ENCODE assay signal across 21 cellular contexts in genomic region chr12:7750350-7750749, GRCh38. TPM values are rescaled to one million over a fixed set of nuclear protein-coding genes. Genes with fewer than 3 reads are reported as not detected.
"Had no signal": no experiment of that assay in that cellular context is flagged by ENCODE, and none has a peak within 500 bp of the region (broad histone marks: within the 10 kb centered on the region; RNA-seq: fewer than 3 reads in every experiment).

No MANE protein-coding gene starts in this region.

- H3K4me3 ChIP-seq: hepatocyte, suprapubic skin, thyroid gland had no signal

- H3K9me3 ChIP-seq: neutrophil, suprapubic skin, thyroid gland had no signal

- H3K4me3 Mint-ChIP-seq: dendritic cell treated with granulocyte-macrophage colony-stimulating factor and Interleukin-4, amounts not matched to agents 40 ng/mL and 50 ng/mL, for 4 days; naive thymus-derived CD4-positive, alpha-beta T cell; nephron progenitor cell; type B pancreatic cell had no signal

- DNase-seq: foreskin melanocyte; head of caudate nucleus; kidney glomerular epithelial cell; mammary epithelial cell; naive thymus-derived CD4-positive, alpha-beta T cell; nephron progenitor cell; right cardiac atrium; small intestine; stimulated activated CD4-positive, alpha-beta T cell treated with anti-CD3 and anti-CD28 coated beads, Interleukin-2, amount 100 ng/mL, for 48 hours; stimulated activated naive CD8-positive, alpha-beta T cell treated with anti-CD3 and anti-CD28 coated beads, Interleukin-15, Interleukin-2, amounts not matched to agents 100 U/mL and 50 U/mL, for 24 hours; thyroid gland had no signal

- H3K36me3 ChIP-seq: neutrophil, suprapubic skin, thyroid gland had no signal

- H3K9me3 Mint-ChIP-seq: dendritic cell treated with granulocyte-macrophage colony-stimulating factor and Interleukin-4, amounts not matched to agents 40 ng/mL and 50 ng/mL, for 4 days had no signal

- H3K27ac ChIP-seq: hepatocyte, neutrophil, suprapubic skin, thyroid gland had no signal

- H2AFZ ChIP-seq: hepatocyte had no signal

- H3K4me2 ChIP-seq: hepatocyte had no signal

- ATAC-seq: naive thymus-derived CD4-positive, alpha-beta T cell; right cardiac atrium; stimulated activated naive CD8-positive, alpha-beta T cell treated with anti-CD3 and anti-CD28 coated beads, Interleukin-15, Interleukin-2, amounts not matched to agents 100 U/mL and 50 U/mL, for 24 hours had no signal

- H3K4me1 ChIP-seq: suprapubic skin, thyroid gland had no signal

- H3K27me3 ChIP-seq: hepatocyte, neutrophil, suprapubic skin, thyroid gland had no signal

- H3K27me3 Mint-ChIP-seq: dendritic cell treated with granulocyte-macrophage colony-stimulating factor and Interleukin-4, amounts not matched to agents 40 ng/mL and 50 ng/mL, for 4 days; naive thymus-derived CD4-positive, alpha-beta T cell; type B pancreatic cell had no signal

- H3K27ac Mint-ChIP-seq: dendritic cell treated with granulocyte-macrophage colony-stimulating factor and Interleukin-4, amounts not matched to agents 40 ng/mL and 50 ng/mL, for 4 days; naive thymus-derived CD4-positive, alpha-beta T cell; nephron progenitor cell; type B pancreatic cell had no signal

- H3K36me3 Mint-ChIP-seq: naive thymus-derived CD4-positive, alpha-beta T cell had no signal

- H3K79me2 ChIP-seq: hepatocyte had no signal

RNA-seq across cellular contexts. Expression of gene CLEC4C, which starts 3.2 kb away (rescaled TPM):
- total RNA-seq: epithelial cell of proximal tubule, hepatocyte, lower leg skin, mammary epithelial cell, mesenteric fat pad, osteocyte, right cardiac atrium, suprapubic skin, thyroid gland had no signal

RNA-seq across cellular contexts. Expression of gene NANOGNB, which starts 14.7 kb away (rescaled TPM):
- total RNA-seq: epithelial cell of proximal tubule; hepatocyte; lower leg skin; mammary epithelial cell; mesenteric fat pad; mononuclear cell; naive thymus-derived CD4-positive, alpha-beta T cell; osteocyte; right cardiac atrium; suprapubic skin; thyroid gland had no signal

RNA-seq across cellular contexts. Expression of gene NANOG, which starts 38.9 kb away (rescaled TPM):
- total RNA-seq: epithelial cell of proximal tubule, mammary epithelial cell, mononuclear cell, right cardiac atrium had no signal

RNA-seq across cellular contexts. Expression of gene DPPA3, which starts 39.1 kb away (rescaled TPM):
- total RNA-seq: epithelial cell of proximal tubule; lower leg skin; mammary epithelial cell; mesenteric fat pad; mononuclear cell; naive thymus-derived CD4-positive, alpha-beta T cell; osteocyte; right cardiac atrium; suprapubic skin; thyroid gland had no signal

RNA-seq across cellular contexts. Expression of gene GDF3, which starts 54.8 kb away (rescaled TPM):
- total RNA-seq: epithelial cell of proximal tubule; hepatocyte; lower leg skin; mammary epithelial cell; mononuclear cell; naive thymus-derived CD4-positive, alpha-beta T cell; osteocyte; suprapubic skin had no signal
